2 cellular contexts compared by ENCODE assay signal in genomic region chr19:50174100-50174793, GRCh38.
TF ChIP-seq lines count a peak whose summit lies in the region.

No MANE protein-coding gene starts in this region.

TF ChIP-seq in Ishikawa, 13 proteins besides CTCF, POLR2A, EP300 and RAD21:
- TF ChIP-seq REST (IDR thresholded peaks at IDR 0.05; ENCODE audit: low read depth) (no peak), NFIC (IDR thresholded peaks at IDR 0.05) (peak; percentile 71), USF1 (IDR thresholded peaks at IDR 0.05) (peak; percentile 51), CEBPB (IDR thresholded peaks at IDR 0.05) (peak; percentile 26; the same call in 1 of the 2 replicates), TEAD4 (IDR thresholded peaks at IDR 0.05) (peak; percentile 86), CREB1 (IDR thresholded peaks at IDR 0.05; ENCODE audit: low read depth) (no peak), EGR1 (IDR thresholded peaks at IDR 0.05) (no peak), FOXM1 (IDR thresholded peaks at IDR 0.05; ENCODE audit: borderline replicate concordance, low read depth) (peak; percentile 89), TCF12 (IDR thresholded peaks at IDR 0.05; ENCODE audit: low read depth) (peak; percentile 93), YY1 (IDR thresholded peaks at IDR 0.05; ENCODE audit: low read depth) (no peak), TAF1 (IDR thresholded peaks at IDR 0.05; ENCODE audit: low read depth) (no peak), MAX (IDR thresholded peaks at IDR 0.05) (peak; percentile 64)

TF ChIP-seq in K562, 482 proteins besides CTCF, POLR2A, EP300 and RAD21 (continued from another document):
- TF ChIP-seq ZNF512 (tag; IDR thresholded peaks at IDR 0.05), result 0 out of 2 replicates have a peak, but pooled peaks have one; percentile 3
- TF ChIP-seq CBX3 (IDR thresholded peaks at IDR 0.05; ENCODE audit: borderline replicate concordance in 1 of 2, low read length in 2 of 2), result no peak
- peak; percentile 85; the same call in 1 of the 2 replicates for TF ChIP-seq SMARCA5 (IDR thresholded peaks at IDR 0.05)
- peak in 1 of 2 experiments; percentile 63; a peak in 2 of 4 replicates for TF ChIP-seq KDM1A (IDR thresholded peaks at IDR 0.05)
- no peak for TF ChIP-seq MCM2 (IDR thresholded peaks at IDR 0.05; ENCODE audit: low read depth)
- TF ChIP-seq CBX1 (IDR thresholded peaks at IDR 0.05; ENCODE audit: low read depth), result peak; percentile 64; the same call in 1 of the 2 replicates
- peak in 1 of 2 experiments; percentile 67; a peak in 3 of 4 replicates for TF ChIP-seq RCOR1 (IDR thresholded peaks at IDR 0.05; ENCODE audit: borderline replicate concordance in 1 of 2, low read depth in 2 of 2, low read length in 2 of 2)
